In the genomic region with DNA sequence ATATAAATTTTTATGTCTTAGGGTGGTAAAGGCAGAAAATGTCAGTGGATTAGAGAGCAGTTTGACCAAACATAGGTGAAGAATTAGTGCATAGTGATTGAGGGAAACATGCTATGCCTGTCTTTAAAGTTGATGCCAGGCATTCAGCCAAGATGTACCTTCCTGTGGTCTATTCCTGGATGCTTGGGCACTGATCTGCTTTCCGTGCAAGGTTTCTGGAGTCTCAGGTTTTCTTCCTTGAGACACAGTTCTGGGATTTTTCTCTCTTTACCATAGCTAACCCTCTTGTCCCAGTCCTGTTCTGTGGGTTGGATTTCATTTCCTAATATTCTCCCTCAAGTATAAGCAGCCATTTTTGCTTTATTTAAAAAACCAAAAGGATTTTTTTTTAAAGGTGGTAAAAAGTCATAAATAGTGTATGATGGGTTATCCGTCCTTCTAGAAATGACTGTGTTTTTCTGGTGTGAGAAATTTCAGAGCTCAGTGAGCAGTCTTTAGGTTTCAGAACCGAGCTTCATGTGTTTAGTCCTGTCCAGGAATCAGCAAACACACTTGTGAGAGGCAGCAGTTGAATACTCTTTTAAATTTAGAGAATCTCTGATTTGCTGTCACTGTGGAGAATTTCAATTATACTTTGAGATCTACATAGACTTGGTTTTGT, we compare ENCODE assay signal across 21 cellular contexts. TPM values are rescaled to one million over a fixed set of nuclear protein-coding genes. Genes with fewer than 3 reads are reported as not detected.
A peak's percentile ranks its signal among the peaks of the same experiment; 100 is the strongest.
DNase-seq lines count a peak whose midpoint lies in the region; ATAC-seq, FAIRE-seq and TF ChIP-seq lines count a peak whose summit lies in the region.
"Had no signal": no experiment of that assay in that cellular context is flagged by ENCODE, and none has a peak within 500 bp of the region (broad histone marks: within the 10 kb centered on the region; RNA-seq: fewer than 3 reads in every experiment).

No MANE protein-coding gene starts in this region.

- no peak overlapping the region for H3K27ac ChIP-seq in spleen
- H3K27ac ChIP-seq: BLaER1, RWPE1 had no signal

- H3K9me3 Mint-ChIP-seq in activated CD4-positive, alpha-beta T cell treated with anti-CD3 and anti-CD28 coated beads, Interleukin-2, amount 10 ng/mL, durations not matched to agents 24 days and 14 days, result no peaks in the 10 kb centered on the region
- H3K9me3 Mint-ChIP-seq: endodermal cell; naive thymus-derived CD4-positive, alpha-beta T cell had no signal

- H3K27me3 Mint-ChIP-seq in activated CD4-positive, alpha-beta T cell treated with anti-CD3 and anti-CD28 coated beads, Interleukin-2, amount 10 ng/mL, durations not matched to agents 24 days and 14 days, result no peaks in the 10 kb centered on the region
- H3K27me3 Mint-ChIP-seq: naive thymus-derived CD4-positive, alpha-beta T cell had no signal

- TF ChIP-seq CTCF in fibroblast of pulmonary artery (IDR thresholded peaks at IDR 0.05; ENCODE audit: low read length, missing control alignments) (no peak), spleen (IDR thresholded peaks at IDR 0.05 in 8 of 11, conservative IDR thresholded peaks at IDR 0.05 in 3 of 11) (no peak)

- H3K4me3 Mint-ChIP-seq in activated CD4-positive, alpha-beta T cell treated with anti-CD3 and anti-CD28 coated beads, Interleukin-2, amount 10 ng/mL, durations not matched to agents 24 days and 14 days, result no peak overlapping the region
- H3K4me3 Mint-ChIP-seq: endodermal cell; naive thymus-derived CD4-positive, alpha-beta T cell had no signal

- peak; percentile 50 for FAIRE-seq in GM18507 (lab: Jason Lieb, UNC)

- H3K4me1 ChIP-seq in spleen, result peaks cover 0 to 8% (median 0%) of the 10 kb centered on the region in 6 donors
- H3K4me1 ChIP-seq: BLaER1, HAP-1 had no signal

- peaks cover 0 to 91% (median 19%) of the 10 kb centered on the region in 6 donors for H3K36me3 ChIP-seq in spleen

- ATAC-seq in GM21717 (IDR thresholded peaks at IDR 0.05; ENCODE audit: unreplicated experiment), result peak; percentile 51
- peak; percentile 63 for ATAC-seq in HG03565 (IDR thresholded peaks at IDR 0.05; ENCODE audit: unreplicated experiment)
- ATAC-seq in HG02885 (IDR thresholded peaks at IDR 0.05; ENCODE audit: poor library complexity, unreplicated experiment), result no peak
- ATAC-seq: naive thymus-derived CD4-positive, alpha-beta T cell had no signal

- no peak overlapping the region for H3K4me3 ChIP-seq in fibroblast of pulmonary artery (replicated peaks; ENCODE audit: low read depth, low read length)
- no peak overlapping the region for H3K4me3 ChIP-seq in spleen
- H3K4me3 ChIP-seq: BLaER1, HAP-1, lung had no signal

- 63 to 89% (median 75%) methylated on average over 3 of the region's 3 CpGs for WGBS in spleen, 5 donors

- H3K27ac Mint-ChIP-seq in activated CD4-positive, alpha-beta T cell treated with anti-CD3 and anti-CD28 coated beads, Interleukin-2, amount 10 ng/mL, durations not matched to agents 24 days and 14 days, result no peak overlapping the region
- H3K27ac Mint-ChIP-seq: endodermal cell; naive thymus-derived CD4-positive, alpha-beta T cell had no signal

- peaks cover 32% of the 10 kb centered on the region for H3K36me3 Mint-ChIP-seq in activated CD4-positive, alpha-beta T cell treated with anti-CD3 and anti-CD28 coated beads, Interleukin-2, amount 10 ng/mL, durations not matched to agents 24 days and 14 days (ENCODE audit: low read depth)

- no peaks in the 10 kb centered on the region for H3K9me3 ChIP-seq in spleen
- H3K9me3 ChIP-seq: BLaER1, HAP-1 had no signal

- no peaks in the 10 kb centered on the region for H3K27me3 ChIP-seq in spleen (replicated peaks in 1 of 7)
- H3K27me3 ChIP-seq: BLaER1 had no signal

- peaks cover 8% of the 10 kb centered on the region for H3K4me1 Mint-ChIP-seq in activated CD4-positive, alpha-beta T cell treated with anti-CD3 and anti-CD28 coated beads, Interleukin-2, amount 10 ng/mL, durations not matched to agents 24 days and 14 days

- TF ChIP-seq POLR2A in spleen (IDR thresholded peaks at IDR 0.05), result no peak

- intact Hi-C loops in spleen (cut with DNase I; ENCODE audit: low total_unique reads), result no loop called here
- intact Hi-C loops in activated CD4-positive, alpha-beta T cell treated with anti-CD3 and anti-CD28 coated beads, Interleukin-2, amount 10 ng/mL, durations not matched to agents 24 days and 14 days (cut with micrococcal nuclease), result no loop called here

- DNase-seq in GM18507 (ENCODE audit: extremely low spot score, insufficient read length, low read depth), result no peak
- peak; percentile 6 for DNase-seq in fibroblast of pulmonary artery (ENCODE audit: low read depth)
- DNase-seq in spleen, result no peak
- DNase-seq in activated CD4-positive, alpha-beta T cell treated with anti-CD3 and anti-CD28 coated beads, Interleukin-2, amount 10 ng/mL, durations not matched to agents 24 days and 14 days, result no peak
- DNase-seq: activated CD8-positive, alpha-beta memory T cell treated with anti-CD3 and anti-CD28 coated beads, Interleukin-2, amount 50 U/mL, for 4 hours; activated naive CD4-positive, alpha-beta T cell treated with anti-CD3 and anti-CD28 coated beads, Interleukin-2, amount 50 U/mL, for 16 hours; central memory CD4-positive, alpha-beta T cell; endodermal cell; foreskin fibroblast; MM.1S; naive thymus-derived CD4-positive, alpha-beta T cell; NCI-H1930; NCI-H82; posterior cingulate gyrus had no signal

RNA-seq across cellular contexts. Expression of a gene that starts 43.0 kb away (rescaled TPM):
- total RNA-seq in spleen, result 10 to 100 TPM; 18.8 to 61.7 (median 46.9) TPM
- 10 to 100 TPM in 1 of 3 donors, 1 to 10 TPM in 2; 8.2 to 21.3 (median 9.4) TPM for polyA plus RNA-seq in spleen
- 4.7 and 5.1 TPM in 2 replicates for total RNA-seq in activated CD4-positive, alpha-beta T cell treated with anti-CD3 and anti-CD28 coated beads, Interleukin-2, amount 10 ng/mL, durations not matched to agents 24 days and 14 days

RNA-seq across cellular contexts. Expression of a gene that starts 45.3 kb away (rescaled TPM):
- total RNA-seq in spleen, result 10 to 100 TPM; 15.5 to 36.5 (median 20.9) TPM
- polyA plus RNA-seq in spleen, result 1 to 10 TPM; 3.0 to 5.1 (median 3.9) TPM
- 27.3 and 27.4 TPM in 2 replicates for total RNA-seq in activated CD4-positive, alpha-beta T cell treated with anti-CD3 and anti-CD28 coated beads, Interleukin-2, amount 10 ng/mL, durations not matched to agents 24 days and 14 days

RNA-seq across cellular contexts. Expression of a gene that starts 45.5 kb away (rescaled TPM):
- 10 to 100 TPM; 15.4 to 37.0 (median 23.2) TPM for total RNA-seq in spleen
- 10 to 100 TPM; 15.5 to 48.7 (median 34.8) TPM for polyA plus RNA-seq in spleen
- total RNA-seq in activated CD4-positive, alpha-beta T cell treated with anti-CD3 and anti-CD28 coated beads, Interleukin-2, amount 10 ng/mL, durations not matched to agents 24 days and 14 days, result 33.1 and 42.9 TPM in 2 replicates
